Comparison of ENCODE assay signal across 7 cellular contexts in the genomic region with DNA sequence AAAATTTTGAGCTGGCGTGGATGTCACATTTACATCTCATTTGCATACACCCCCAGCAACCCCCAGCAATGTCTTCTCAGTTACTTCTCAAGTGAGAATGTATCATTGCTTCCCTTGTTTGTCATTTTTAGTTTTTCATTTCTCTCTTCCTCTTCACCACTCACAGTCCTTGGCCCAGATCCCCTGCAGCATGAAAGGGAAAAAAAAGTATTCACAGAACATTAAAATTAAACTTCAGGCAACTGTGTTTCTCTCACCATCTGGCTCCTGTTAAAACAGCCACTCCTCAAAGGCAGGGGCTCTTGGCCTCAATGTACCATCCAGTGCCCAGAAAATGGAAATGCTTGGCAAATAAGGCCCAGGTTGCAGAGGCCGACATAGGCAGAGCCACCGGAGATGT.
"Had no signal": no experiment of that assay in that cellular context is flagged by ENCODE, and none has a peak within 500 bp of the region (broad histone marks: within the 10 kb centered on the region; RNA-seq: fewer than 3 reads in every experiment).

No MANE protein-coding gene starts in this region.

- H3K9me3 Mint-ChIP-seq: H9, HFFc6 had no signal

- H3K27ac Mint-ChIP-seq: H9, HFFc6 had no signal

- H3K4me3 Mint-ChIP-seq: H9, HFFc6 had no signal

- DNase-seq: GM23248, H9, HCEC 1CT, HFFc6, IMR-90, KG1 had no signal

- ATAC-seq: K562 had no signal
